ENCODE assay signal across 14 cellular contexts in the genomic region with DNA sequence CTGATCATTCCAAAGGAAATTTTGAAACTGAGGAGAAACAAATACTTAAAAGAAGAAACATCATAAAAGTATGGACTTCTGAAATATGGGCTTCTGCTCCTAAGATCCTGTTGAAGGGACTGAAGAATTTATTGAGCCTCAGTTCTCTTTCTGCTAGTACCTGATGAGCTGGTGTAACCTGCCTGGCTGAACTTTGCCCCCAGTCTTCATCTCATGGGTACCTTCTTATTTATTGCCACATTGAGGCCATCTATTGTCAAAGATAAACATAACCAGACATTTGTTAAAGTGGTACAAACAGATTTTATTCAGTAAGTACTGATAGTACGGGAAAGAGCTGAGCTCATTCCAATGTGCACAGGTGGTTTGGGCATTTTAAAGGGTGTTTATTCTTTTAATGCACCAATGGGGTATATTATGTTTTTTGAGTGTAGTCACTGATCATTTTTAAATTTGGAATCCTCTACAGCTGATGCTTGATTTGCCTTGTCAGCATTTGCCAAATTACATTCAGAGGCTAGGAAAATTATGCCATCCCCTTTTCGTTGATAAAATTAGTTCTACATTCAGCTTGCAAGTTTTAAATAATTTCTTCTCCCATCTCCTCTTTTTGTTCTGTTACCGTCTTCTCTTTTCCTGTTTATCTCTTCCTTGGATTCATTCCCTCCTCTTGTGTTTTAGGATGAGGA.
"Had no signal": no experiment of that assay in that cellular context is flagged by ENCODE, and none has a peak within 500 bp of the region (broad histone marks: within the 10 kb centered on the region; RNA-seq: fewer than 3 reads in every experiment).

No MANE protein-coding gene starts in this region.

- DNase-seq: activated CD4-positive, alpha-beta T cell treated with anti-CD3 and anti-CD28 coated beads, Interleukin-2, amount 50 U/mL, for 1 hour; activated CD8-positive, alpha-beta memory T cell treated with anti-CD3 and anti-CD28 coated beads for 24 hours; activated naive CD4-positive, alpha-beta T cell; activated naive CD8-positive, alpha-beta T cell treated with anti-CD3 and anti-CD28 coated beads, Interleukin-2, amount 10 ng/mL, durations not matched to agents 7 days and 5 days; aorta; cerebellar nuclear complex; effector memory CD4-positive, alpha-beta T cell; foreskin keratinocyte; lower lobe of right lung; pancreas; stimulated activated CD4-positive, alpha-beta T cell treated with anti-CD3 and anti-CD28 coated beads, Interleukin-4, amount 100 ng/mL, for 24 hours; stimulated activated naive CD4-positive, alpha-beta T cell; trophoblast cell had no signal

- H3K4me3 ChIP-seq: lower lobe of right lung, pancreas had no signal

- ATAC-seq: activated CD4-positive, CD25-positive, alpha-beta regulatory T cell treated with anti-CD3 and anti-CD28 coated beads, Interleukin-2, amount 50 U/mL, for 24 hours; foreskin keratinocyte; lower lobe of right lung; pancreas had no signal

- H3K9me3 ChIP-seq: lower lobe of right lung, pancreas had no signal

- H3K36me3 ChIP-seq: lower lobe of right lung, pancreas had no signal

- H3K27ac ChIP-seq: foreskin keratinocyte, lower lobe of right lung, pancreas had no signal

- FAIRE-seq: pancreas had no signal

- H3K27me3 ChIP-seq: foreskin keratinocyte, pancreas had no signal
